ENCODE assay signal across 8 cellular contexts in genomic region chr13:51444922-51445321, GRCh38. TPM values are rescaled to one million over a fixed set of nuclear protein-coding genes. Genes with fewer than 3 reads are reported as not detected.
A peak's percentile ranks its signal among the peaks of the same experiment; 100 is the strongest.
DNase-seq lines count a peak whose midpoint lies in the region; ATAC-seq, FAIRE-seq and TF ChIP-seq lines count a peak whose summit lies in the region.
"Had no signal": no experiment of that assay in that cellular context is flagged by ENCODE, and none has a peak within 500 bp of the region (broad histone marks: within the 10 kb centered on the region; RNA-seq: fewer than 3 reads in every experiment).

No MANE protein-coding gene starts in this region.

- no peaks in the 10 kb centered on the region for H3K79me2 ChIP-seq in parathyroid adenoma

- H3K4me1 ChIP-seq in endodermal cell (ENCODE audit: control insufficient read depth, insufficient read depth, low read length) (peaks cover 2% of the 10 kb centered on the region), parathyroid adenoma (no peaks in the 10 kb centered on the region)

- no peaks in the 10 kb centered on the region for H3K9me3 Mint-ChIP-seq in endodermal cell

- H3K27me3 ChIP-seq in endodermal cell (ENCODE audit: control insufficient read depth, insufficient read depth, low read length, poor library complexity, severe bottlenecking) (no peaks in the 10 kb centered on the region), parathyroid adenoma (ENCODE audit: control insufficient read depth, insufficient read depth, low read length) (no peaks in the 10 kb centered on the region)

- ATAC-seq in HG03159 (IDR thresholded peaks at IDR 0.05; ENCODE audit: unreplicated experiment) = no peak

- H3K4me2 ChIP-seq in parathyroid adenoma (ENCODE audit: low read length) = no peak overlapping the region

- H3K4me3 ChIP-seq in endodermal cell (ENCODE audit: low read length) (no peak overlapping the region), parathyroid adenoma (ENCODE audit: low read depth, low read length) (no peak overlapping the region)

- no peak overlapping the region for H3K27ac ChIP-seq in endodermal cell (ENCODE audit: low read depth, low read length)
- no peak overlapping the region for H3K27ac ChIP-seq in parathyroid adenoma

- peak; percentile 65 for TF ChIP-seq CTCF in endodermal cell (conservative IDR thresholded peaks at IDR 0.05)
- TF ChIP-seq CTCF in parathyroid adenoma (IDR thresholded peaks at IDR 0.05) = peak; percentile 15

- FAIRE-seq in G401.6 (lab: Jason Lieb, UNC) = peak; percentile 81

- H3K36me3 ChIP-seq in endodermal cell (ENCODE audit: control insufficient read depth, insufficient read depth, low read length) (peaks cover 59% of the 10 kb centered on the region), parathyroid adenoma (ENCODE audit: control insufficient read depth, insufficient read depth, low read length) (no peaks in the 10 kb centered on the region)

- peaks cover 28% of the 10 kb centered on the region for H3K36me3 Mint-ChIP-seq in endodermal cell (ENCODE audit: low read depth)

- H3K27me3 Mint-ChIP-seq in endodermal cell (ENCODE audit: insufficient read depth) = no peaks in the 10 kb centered on the region

- peaks cover 6% of the 10 kb centered on the region for H3K4me1 Mint-ChIP-seq in endodermal cell

- 78 to 100% methylated on average over 1 of the region's 1 CpG for WGBS in endodermal cell (ENCODE audit: insufficient coverage in 1 of 2, insufficient read length in 1 of 2), 2 experiments

- H2AFZ ChIP-seq in parathyroid adenoma = no peak overlapping the region

- H3K4me3 Mint-ChIP-seq in endodermal cell = no peak overlapping the region

- H3K27ac Mint-ChIP-seq in endodermal cell = no peak overlapping the region

- H3K9ac ChIP-seq in endodermal cell (ENCODE audit: extremely low read depth, low read length, poor library complexity, severe bottlenecking) (no peak overlapping the region), parathyroid adenoma (no peak overlapping the region)

- no peaks in the 10 kb centered on the region for H3K9me3 ChIP-seq in endodermal cell (ENCODE audit: control insufficient read depth, low read length)
- no peaks in the 10 kb centered on the region for H3K9me3 ChIP-seq in parathyroid adenoma (ENCODE audit: control insufficient read depth, low read length)

- peak; percentile 7 for DNase-seq in NCI-H460 (ENCODE audit: extremely low read depth, low read depth)
- DNase-seq in endodermal cell = no peak
- DNase-seq in stimulated activated CD4-positive, alpha-beta T cell treated with anti-CD3 and anti-CD28 coated beads, Interleukin-4, amount 100 ng/mL, for 24 hours = no peak
- DNase-seq in effector CD8-positive, alpha-beta T cell (lab: John Stamatoyannopoulos, UW) = no peak
- DNase-seq: RPMI8226 had no signal

RNA-seq across cellular contexts. Expression of gene INTS6, which starts 7.9 kb away (rescaled TPM):
- 73.3 and 75.1 TPM in 2 replicates for total RNA-seq in NCI-H460 (2014; rRNA removed; shearing (Covaris generic))
- polyA plus RNA-seq in NCI-H460 (2014; cell fraction: nucleus; rRNA removed) = 33.5 and 40.3 TPM in 2 replicates
- 10 to 100 TPM; 42.4 to 62.1 TPM for total RNA-seq in endodermal cell
- 24.9 TPM for polyA plus RNA-seq in endodermal cell (2013, experiment 1 of 2)
- polyA plus RNA-seq in endodermal cell (2013, experiment 2 of 2) = 22.4 TPM
